ENCODE assay signal across 1 cellular context in genomic region chr1:27725374-27726172, GRCh38.
TF ChIP-seq lines count a peak whose summit lies in the region.

Gene FAM76A, plus strand, starts transcription at chr1:27725961. Its CDS starts 120 bp downstream, at chr1:27726081.

TF ChIP-seq in GM12878, 131 proteins besides CTCF, POLR2A, EP300 and RAD21 (continued from another document and continues in another):
- TF ChIP-seq NKRF (conservative IDR thresholded peaks at IDR 0.05) (peak; percentile 34), USF1 (IDR thresholded peaks at IDR 0.05; ENCODE audit: borderline replicate concordance, extremely low read length, insufficient read depth, low read depth, low read length) (peak; percentile 72), CREM (IDR thresholded peaks at IDR 0.05; ENCODE audit: low read depth) (peak; percentile 97), NRF1 (conservative IDR thresholded peaks at IDR 0.05; ENCODE audit: low read depth, low read length) (0 out of 2 replicates have a peak, but pooled peaks have one; percentile 20), IKZF2 (IDR thresholded peaks at IDR 0.05) (no peak), TCF3 (IDR thresholded peaks at IDR 0.05; ENCODE audit: borderline replicate concordance, insufficient read depth, low read depth, low read length) (peak; percentile 74; the same call in 1 of the 2 replicates), ZNF622 (IDR thresholded peaks at IDR 0.05) (no peak), BACH1 (IDR thresholded peaks at IDR 0.05; ENCODE audit: borderline replicate concordance) (peak; percentile 52; the same call in 1 of the 2 replicates), STAT1 (conservative IDR thresholded peaks at IDR 0.05) (no peak), IRF5 (IDR thresholded peaks at IDR 0.05; ENCODE audit: borderline replicate concordance) (peak; percentile 84; the same call in 1 of the 2 replicates), HDGF (IDR thresholded peaks at IDR 0.05) (peak; percentile 94), JUND (IDR thresholded peaks at IDR 0.05; ENCODE audit: low read depth, low read length) (0 out of 2 replicates have a peak, but pooled peaks have one; percentile 25), PAX5 (IDR thresholded peaks at IDR 0.05; ENCODE audit: borderline replicate concordance, low read depth, low read length) (peak; percentile 78; the same call in 1 of the 2 replicates), CEBPZ (IDR thresholded peaks at IDR 0.05; ENCODE audit: low read depth, low read length) (peak; percentile 76), CEBPB (IDR thresholded peaks at IDR 0.05; ENCODE audit: borderline replicate concordance in 1 of 2, low read depth in 2 of 2, low read length in 2 of 2) (0 out of 4 replicates have a peak, but pooled peaks of 1 of the 2 experiments have one; percentile 4), SIN3A (IDR thresholded peaks at IDR 0.05; ENCODE audit: low read depth, low read length) (peak; percentile 20), NBN (IDR thresholded peaks at IDR 0.05) (peak; percentile 89; the same call in 1 of the 2 replicates), PML (IDR thresholded peaks at IDR 0.05; ENCODE audit: low read length) (no peak), BRCA1 (IDR thresholded peaks at IDR 0.05; ENCODE audit: low read depth, low read length) (peak; percentile 91), CBFB (IDR thresholded peaks at IDR 0.05; ENCODE audit: low read depth) (peak; percentile 91), ZBTB33 (IDR thresholded peaks at IDR 0.05) (no peak), GATAD2B (conservative IDR thresholded peaks at IDR 0.05; ENCODE audit: low read depth) (no peak; the same call in 1 of the 2 replicates), ASH2L (IDR thresholded peaks at IDR 0.05; ENCODE audit: borderline replicate concordance, low read depth) (no peak), MEF2B (IDR thresholded peaks at IDR 0.05; ENCODE audit: partially characterized antibody, poor library complexity, severe bottlenecking) (peak; percentile 79), SMAD1 (IDR thresholded peaks at IDR 0.05; ENCODE audit: low read depth, partially characterized antibody) (no peak), SMARCA5 (IDR thresholded peaks at IDR 0.05) (no peak), CREB1 (IDR thresholded peaks at IDR 0.05; ENCODE audit: low read depth) (peak; percentile 99), TCF12 (IDR thresholded peaks at IDR 0.05; ENCODE audit: low read depth, low read length) (0 out of 2 replicates have a peak, but pooled peaks have one; percentile 27), TAF1 (IDR thresholded peaks at IDR 0.05; ENCODE audit: borderline replicate concordance, low read depth, low read length) (peak; percentile 67; the same call in 1 of the 2 replicates), POLR2AphosphoS5 (IDR thresholded peaks at IDR 0.05; ENCODE audit: low read length) (0 out of 2 replicates have a peak, but pooled peaks have one; percentile 46), ZBED1 (IDR thresholded peaks at IDR 0.05; ENCODE audit: borderline replicate concordance) (no peak), NR2C1 (IDR thresholded peaks at IDR 0.05) (no peak; the same call in 1 of the 2 replicates), SP1 (IDR thresholded peaks at IDR 0.05; ENCODE audit: low read depth, low read length) (peak; percentile 98), E4F1 (IDR thresholded peaks at IDR 0.05; ENCODE audit: borderline replicate concordance, partially characterized antibody) (no peak), YBX1 (IDR thresholded peaks at IDR 0.05) (no peak), DPF2 (IDR thresholded peaks at IDR 0.05) (peak; percentile 93), BHLHE40 (IDR thresholded peaks at IDR 0.05; ENCODE audit: borderline replicate concordance in 1 of 2, low read depth in 2 of 2, low read length in 1 of 2) (peak; percentile 85 to 91), SMC3 (IDR thresholded peaks at IDR 0.05; ENCODE audit: borderline replicate concordance, low read length) (no peak), MLLT1 (IDR thresholded peaks at IDR 0.05) (no peak), IKZF1 (conservative IDR thresholded peaks at IDR 0.05) (0 out of 2 replicates have a peak, but pooled peaks have one; percentile 58), YY1 (IDR thresholded peaks at IDR 0.05; ENCODE audit: low read depth, low read length) (peak; percentile 50; the same call in 1 of the 2 replicates), MXI1 (IDR thresholded peaks at IDR 0.05; ENCODE audit: low read depth, low read length) (peak; percentile 91), RCOR1 (conservative IDR thresholded peaks at IDR 0.05; ENCODE audit: low read depth, low read length) (peak; percentile 95; the same call in 1 of the 2 replicates), E2F4 (IDR thresholded peaks at IDR 0.05; ENCODE audit: low read depth, low read length) (peak; percentile 78), SIX5 (IDR thresholded peaks at IDR 0.05; ENCODE audit: low read depth, low read length, severe bottlenecking) (peak; percentile 10), HCFC1 (IDR thresholded peaks at IDR 0.05; ENCODE audit: low read length) (peak; percentile 17; the same call in 1 of the 2 replicates), MAX (IDR thresholded peaks at IDR 0.05; ENCODE audit: low read depth, low read length) (peak; percentile 97), TARDBP (IDR thresholded peaks at IDR 0.05; ENCODE audit: borderline replicate concordance) (no peak)
